Comparison of ENCODE assay signal across 11 cellular contexts in the genomic region with DNA sequence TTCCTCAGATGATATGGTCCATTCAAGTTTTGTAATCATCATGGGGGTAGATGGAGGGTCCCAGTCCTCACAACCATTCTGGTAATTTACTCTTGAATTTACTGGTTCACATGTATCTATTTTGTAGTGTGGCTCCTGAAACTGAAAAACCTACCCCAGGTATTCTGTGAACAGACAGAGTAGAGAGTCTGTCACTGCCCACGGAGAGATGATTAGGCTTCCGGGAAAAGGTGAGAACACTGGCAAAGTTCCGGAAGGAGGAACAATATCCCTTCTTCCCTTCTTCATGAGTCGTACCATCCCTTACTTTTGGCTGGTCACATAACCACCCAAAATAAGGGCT.
DNase-seq lines count a peak whose midpoint lies in the region; ATAC-seq, FAIRE-seq and TF ChIP-seq lines count a peak whose summit lies in the region.
"Had no signal": no experiment of that assay in that cellular context is flagged by ENCODE, and none has a peak within 500 bp of the region (broad histone marks: within the 10 kb centered on the region; RNA-seq: fewer than 3 reads in every experiment).

No MANE protein-coding gene starts in this region.

- TF ChIP-seq CTCF in tibial nerve (IDR thresholded peaks at IDR 0.05), result no peak
- TF ChIP-seq CTCF in prostate gland (IDR thresholded peaks at IDR 0.05), result no peak

- H3K27me3 ChIP-seq in CD8-positive, alpha-beta memory T cell (ENCODE audit: insufficient read depth, low read length, poor library complexity, severe bottlenecking), result no peaks in the 10 kb centered on the region
- H3K27me3 ChIP-seq in tibial nerve (no peaks in the 10 kb centered on the region), prostate gland (replicated peaks; ENCODE audit: insufficient read depth) (no peaks in the 10 kb centered on the region)

- peaks cover 71 to 88% (median 71%) of the 10 kb centered on the region in 3 donors for H3K4me1 Mint-ChIP-seq in CD8-positive, alpha-beta memory T cell
- H3K4me1 Mint-ChIP-seq in activated naive CD8-positive, alpha-beta T cell treated with anti-CD3 and anti-CD28 coated beads for 36 hours, result peaks cover 77% of the 10 kb centered on the region

- TF ChIP-seq EP300 in tibial nerve (IDR thresholded peaks at IDR 0.05), result no peak

- peaks cover 46% of the 10 kb centered on the region for H3K4me1 ChIP-seq in CD8-positive, alpha-beta memory T cell (ENCODE audit: insufficient read depth, low read length)
- H3K4me1 ChIP-seq in tibial nerve (peaks cover 0 to 75% (median 48%) of the 10 kb centered on the region in 4 donors), prostate gland (replicated peaks) (peaks cover 3% of the 10 kb centered on the region)
- H3K4me1 ChIP-seq: psoas muscle had no signal

- H3K27ac ChIP-seq in CD8-positive, alpha-beta memory T cell (ENCODE audit: low read depth, low read length), result no peak overlapping the region
- H3K27ac ChIP-seq in tibial nerve (peak overlapping the region in 2 of 4 donors; percentile 62 to 73), prostate gland (no peak overlapping the region)
- H3K27ac ChIP-seq: psoas muscle had no signal

- no peaks in the 10 kb centered on the region for H3K9me3 ChIP-seq in CD8-positive, alpha-beta memory T cell (ENCODE audit: low read length)
- H3K9me3 ChIP-seq in tibial nerve, result no peaks in the 10 kb centered on the region
- H3K9me3 ChIP-seq in prostate gland, result no peaks in the 10 kb centered on the region
- H3K9me3 ChIP-seq: psoas muscle had no signal

- CTCF ChIA-PET in CD8-positive, alpha-beta memory T cell (lab: Charles Lee), result interaction anchor here (1.4 kb wide), 1 partner anchor 144 kb away, joined by 5 read pairs; no protein-coding TSS in a partner anchor

- intact Hi-C loops in prostate gland (cut with DNase I), result no loop called here

- H3K27ac Mint-ChIP-seq in CD8-positive, alpha-beta memory T cell, result peak overlapping the region in 7 of 8 donors; percentile 24 to 92 (median 62)
- H3K27ac Mint-ChIP-seq in activated naive CD8-positive, alpha-beta T cell treated with anti-CD3 and anti-CD28 coated beads for 36 hours, result peak overlapping the region; percentile 73

- no peak for TF ChIP-seq POLR2A in tibial nerve (IDR thresholded peaks at IDR 0.05)
- no peak for TF ChIP-seq POLR2A in prostate gland (IDR thresholded peaks at IDR 0.05)

- no peak for DNase-seq in CD8-positive, alpha-beta memory T cell
- DNase-seq in activated naive CD8-positive, alpha-beta T cell treated with anti-CD3 and anti-CD28 coated beads for 36 hours, result no peak
- DNase-seq in tibial nerve (ENCODE audit: low spot score in 2 of 2) (no peak), prostate gland (ENCODE audit: low spot score) (no peak), urothelium cell line (ENCODE audit: low spot score) (no peak), OCI-M1 (lab: John Stamatoyannopoulos, UW) (no peak)
- DNase-seq: cortex of kidney, psoas muscle had no signal

- H3K27me3 Mint-ChIP-seq in CD8-positive, alpha-beta memory T cell, result no peaks in the 10 kb centered on the region
- H3K27me3 Mint-ChIP-seq in activated naive CD8-positive, alpha-beta T cell treated with anti-CD3 and anti-CD28 coated beads for 36 hours, result no peaks in the 10 kb centered on the region

- H3K36me3 ChIP-seq in CD8-positive, alpha-beta memory T cell (ENCODE audit: insufficient read depth, low read length), result peaks cover 4% of the 10 kb centered on the region
- H3K36me3 ChIP-seq in tibial nerve, result no peaks in the 10 kb centered on the region
- no peaks in the 10 kb centered on the region for H3K36me3 ChIP-seq in prostate gland

- FAIRE-seq in urothelium cell line (lab: Jason Lieb, UNC), result no peak
- FAIRE-seq: RCC 7860 had no signal

- no peak overlapping the region for H3K4me3 ChIP-seq in CD8-positive, alpha-beta memory T cell (ENCODE audit: low read length)
- no peak overlapping the region for H3K4me3 ChIP-seq in tibial nerve
- no peak overlapping the region for H3K4me3 ChIP-seq in prostate gland
- H3K4me3 ChIP-seq: psoas muscle had no signal

- 95% methylated on average over 4 of the region's 4 CpGs for WGBS in tibial nerve, 2 donors
- 98% methylated on average over 4 of the region's 4 CpGs for WGBS in prostate gland

- H3K36me3 Mint-ChIP-seq in CD8-positive, alpha-beta memory T cell, result peaks cover 5 to 13% (median 9%) of the 10 kb centered on the region in 3 donors
- H3K36me3 Mint-ChIP-seq in activated naive CD8-positive, alpha-beta T cell treated with anti-CD3 and anti-CD28 coated beads for 36 hours, result peaks cover 60% of the 10 kb centered on the region

- no peaks in the 10 kb centered on the region for H3K9me3 Mint-ChIP-seq in CD8-positive, alpha-beta memory T cell
- peaks cover 14% of the 10 kb centered on the region for H3K9me3 Mint-ChIP-seq in activated naive CD8-positive, alpha-beta T cell treated with anti-CD3 and anti-CD28 coated beads for 36 hours

- ATAC-seq in GM19452 (IDR thresholded peaks at IDR 0.05; ENCODE audit: unreplicated experiment) (peak; percentile 25), HG03103 (IDR thresholded peaks at IDR 0.05; ENCODE audit: low read depth, unreplicated experiment) (peak; percentile 23)
- ATAC-seq: psoas muscle had no signal

- H3K4me3 Mint-ChIP-seq in CD8-positive, alpha-beta memory T cell, result peak overlapping the region in 6 of 7 donors; percentile 9 to 44 (median 18)
- no peak overlapping the region for H3K4me3 Mint-ChIP-seq in activated naive CD8-positive, alpha-beta T cell treated with anti-CD3 and anti-CD28 coated beads for 36 hours

- POLR2A ChIA-PET in CD8-positive, alpha-beta memory T cell (lab: Charles Lee), result no interaction called here
